In genomic region chr2:7567646-7568045, GRCh38 we compare ENCODE assay signal across 9 cellular contexts.
DNase-seq lines count a peak whose midpoint lies in the region; ATAC-seq and FAIRE-seq lines count a peak whose summit lies in the region.
"Had no signal": no experiment of that assay in that cellular context is flagged by ENCODE, and none has a peak within 500 bp of the region (broad histone marks: within the 10 kb centered on the region; RNA-seq: fewer than 3 reads in every experiment).

No MANE protein-coding gene starts in this region.

- H3K4me1 Mint-ChIP-seq in activated CD8-positive, alpha-beta memory T cell treated with anti-CD3 and anti-CD28 coated beads, Interleukin-2, amount 10 ng/mL, durations not matched to agents 7 days and 5 days, result peaks cover 50% of the 10 kb centered on the region

- CTCF ChIA-PET in activated CD8-positive, alpha-beta memory T cell treated with anti-CD3 and anti-CD28 coated beads, Interleukin-2, amount 10 ng/mL, durations not matched to agents 7 days and 5 days (lab: Charles Lee), result interaction anchor here (0.6 to 2.0 kb wide), 12 partner anchors 8 to 158 kb away, joined by 3 to 7 read pairs (median 3); no protein-coding TSS in a partner anchor

- peak; percentile 70 for DNase-seq in activated CD8-positive, alpha-beta memory T cell treated with anti-CD3 and anti-CD28 coated beads, Interleukin-2, amount 10 ng/mL, durations not matched to agents 7 days and 5 days
- DNase-seq in mucosa of gallbladder (ENCODE audit: low spot score) (peak; percentile 14), globus pallidus (ENCODE audit: low spot score) (no peak), RCC 7860 (ENCODE audit: low spot score) (no peak)
- DNase-seq in stimulated activated naive CD4-positive, alpha-beta T cell treated with Interleukin-2 at 50 U/mL for 16 hours (lab: John Stamatoyannopoulos, UW), result peak; percentile 45
- DNase-seq: IMR-90, OCI-M1 had no signal

- peaks cover 48% of the 10 kb centered on the region for H3K36me3 Mint-ChIP-seq in activated CD8-positive, alpha-beta memory T cell treated with anti-CD3 and anti-CD28 coated beads, Interleukin-2, amount 10 ng/mL, durations not matched to agents 7 days and 5 days

- H3K4me3 Mint-ChIP-seq in activated CD8-positive, alpha-beta memory T cell treated with anti-CD3 and anti-CD28 coated beads, Interleukin-2, amount 10 ng/mL, durations not matched to agents 7 days and 5 days, result peak overlapping the region; percentile 37

- peak; percentile 72 for ATAC-seq in HG03520 (IDR thresholded peaks at IDR 0.05; ENCODE audit: unreplicated experiment)
- peak; percentile 81 for ATAC-seq in activated CD8-positive, alpha-beta memory T cell treated with anti-CD3 and anti-CD28 coated beads, Interleukin-2, amount 10 ng/mL, durations not matched to agents 7 days and 5 days
- no peak for ATAC-seq in HG02884 (IDR thresholded peaks at IDR 0.05; ENCODE audit: unreplicated experiment)

- H3K9me3 Mint-ChIP-seq in activated CD8-positive, alpha-beta memory T cell treated with anti-CD3 and anti-CD28 coated beads, Interleukin-2, amount 10 ng/mL, durations not matched to agents 7 days and 5 days (ENCODE audit: low read depth), result peaks cover 10% of the 10 kb centered on the region

- peak overlapping the region; percentile 87 for H3K27ac Mint-ChIP-seq in activated CD8-positive, alpha-beta memory T cell treated with anti-CD3 and anti-CD28 coated beads, Interleukin-2, amount 10 ng/mL, durations not matched to agents 7 days and 5 days

- no peaks in the 10 kb centered on the region for H3K27me3 Mint-ChIP-seq in activated CD8-positive, alpha-beta memory T cell treated with anti-CD3 and anti-CD28 coated beads, Interleukin-2, amount 10 ng/mL, durations not matched to agents 7 days and 5 days

- FAIRE-seq in RCC 7860 (lab: Jason Lieb, UNC), result no peak

Comparison
In these comparisons a context has a peak if more than half of its experiments do, and no peak if none do; other contexts are left out.
1. DNase-seq: peak in activated CD8-positive, alpha-beta memory T cell treated with anti-CD3 and anti-CD28 coated beads, Interleukin-2, amount 10 ng/mL, durations not matched to agents 7 days and 5 days (single experiment), mucosa of gallbladder (single experiment) and stimulated activated naive CD4-positive, alpha-beta T cell treated with Interleukin-2 at 50 U/mL for 16 hours (single experiment); none in globus pallidus (single experiment) and RCC 7860 (single experiment).